In the genomic region with DNA sequence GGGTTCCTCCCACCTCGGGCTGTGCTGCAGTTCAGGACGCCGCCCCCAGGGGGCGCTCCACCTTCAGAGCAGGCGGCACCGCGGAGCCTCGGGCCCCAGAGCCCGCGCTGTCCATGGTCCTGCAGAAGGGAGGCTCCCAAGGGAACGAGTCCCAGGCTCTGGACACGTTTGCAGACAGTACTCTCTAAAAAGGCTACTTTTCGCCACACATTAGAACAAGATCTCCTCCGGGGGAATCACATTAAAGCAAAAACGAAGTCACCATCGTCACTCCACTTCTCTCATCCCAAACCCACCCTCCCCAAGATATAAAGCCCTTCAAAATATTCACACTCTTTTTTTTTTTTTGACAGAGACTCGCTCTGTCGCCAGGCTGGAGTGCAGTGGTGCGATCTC, we compare ENCODE assay signal across 8 cellular contexts. TPM values are rescaled to one million over a fixed set of nuclear protein-coding genes. Genes with fewer than 3 reads are reported as not detected.
A peak's percentile ranks its signal among the peaks of the same experiment; 100 is the strongest.
DNase-seq lines count a peak whose midpoint lies in the region; TF ChIP-seq lines count a peak whose summit lies in the region.

No MANE protein-coding gene starts in this region.

- H3K4me3 Mint-ChIP-seq in Calu3 (ENCODE audit: low read depth, unreplicated experiment) = no peak overlapping the region

- no TSS peak for BruUV-seq in Calu3 (replicated peaks; lab: Mats Ljungman, UMichigan)

- H3K36me3 Mint-ChIP-seq in Calu3 (ENCODE audit: insufficient read depth, unreplicated experiment) = no peaks in the 10 kb centered on the region

- TF ChIP-seq CTCF in Calu3 (IDR thresholded peaks at IDR 0.05; ENCODE audit: unreplicated experiment) (peak; percentile 99), adrenal gland (IDR thresholded peaks at IDR 0.05) (peak; percentile 91 to 99 (median 96)), right atrium auricular region (IDR thresholded peaks at IDR 0.05) (peak; percentile 80 to 95), retinal pigment epithelial cell (conservative IDR thresholded peaks at IDR 0.05; ENCODE audit: low read depth, low read length) (peak; percentile 97)

- no peaks in the 10 kb centered on the region for H3K9me3 ChIP-seq in adrenal gland (replicated peaks in 1 of 3)
- no peaks in the 10 kb centered on the region for H3K9me3 ChIP-seq in right atrium auricular region

- H3K9me3 Mint-ChIP-seq in Calu3 (ENCODE audit: low read depth, unreplicated experiment) = no peaks in the 10 kb centered on the region

- WGBS in adrenal gland, 4 donors = 6 to 12% (median 10%) methylated on average over 9 to 19 of the region's 19 CpGs

- H3K4me1 Mint-ChIP-seq in Calu3 (ENCODE audit: low read depth, unreplicated experiment) = no peaks in the 10 kb centered on the region

- no peak for TF ChIP-seq POLR2A in adrenal gland (IDR thresholded peaks at IDR 0.05)

- H3K36me3 ChIP-seq in adrenal gland (replicated peaks in 1 of 2) = no peaks in the 10 kb centered on the region
- no peaks in the 10 kb centered on the region for H3K36me3 ChIP-seq in right atrium auricular region

- H3K27ac ChIP-seq in adrenal gland = no peak overlapping the region
- no peak overlapping the region for H3K27ac ChIP-seq in right atrium auricular region

- H3K27ac Mint-ChIP-seq in Calu3 (ENCODE audit: unreplicated experiment) = no peak overlapping the region

- intact Hi-C loops in Calu3 (cut with micrococcal nuclease; ENCODE audit: unreplicated experiment) = loop anchor here (1.0 kb wide), 1 partner anchor 235 kb away; no protein-coding TSS in a partner anchor
- intact Hi-C loops in adrenal gland (cut with DNase I) = no loop called here

- H3K4me1 ChIP-seq in adrenal gland (replicated peaks in 1 of 2) (no peaks in the 10 kb centered on the region), right atrium auricular region (peaks cover 0 to 4% of the 10 kb centered on the region in 2 donors)

- H3K4me3 ChIP-seq in adrenal gland = no peak overlapping the region
- H3K4me3 ChIP-seq in right atrium auricular region = no peak overlapping the region
- H3K4me3 ChIP-seq in retinal pigment epithelial cell (ENCODE audit: low read length) = no peak overlapping the region

- peaks cover 80% of the 10 kb centered on the region for H3K27me3 Mint-ChIP-seq in Calu3 (ENCODE audit: unreplicated experiment)

- CTCF ChIA-PET in Calu3 (lab: Charles Lee) = interaction anchor here (0.6 to 2.2 kb wide), 9 partner anchors 14 to 356 kb away, joined by 3 to 25 read pairs (median 4); partner anchors contain the start of gene ZNF175

- H3K27me3 ChIP-seq in adrenal gland = no peaks in the 10 kb centered on the region
- peaks cover 0 to 5% of the 10 kb centered on the region in 2 donors for H3K27me3 ChIP-seq in right atrium auricular region

- peak; percentile 97 for DNase-seq in Calu3
- peak; percentile 70 for DNase-seq in HPDE6-E6E7 (ENCODE audit: extremely low spot score)
- DNase-seq in T-helper 1 cell = peak; percentile 59 to 77 (median 70)
- DNase-seq in adrenal gland = peak; percentile 81 to 93 (median 89)
- peak; percentile 64 for DNase-seq in right atrium auricular region (ENCODE audit: low spot score)
- DNase-seq in retinal pigment epithelial cell (ENCODE audit: low read depth) = no peak
- DNase-seq in DMS153 (lab: John Stamatoyannopoulos, UW) = no peak
- DNase-seq in DMS153 treated with DMSO at 0.1 percent for 48 hours (lab: John Stamatoyannopoulos, UW; ENCODE audit: unreplicated experiment) = no peak

RNA-seq across cellular contexts. Expression of gene SIGLEC10, which starts 4.6 kb away (rescaled TPM):
- total RNA-seq in Calu3 (2022) (not detected in 2 replicates), adrenal gland (10 to 100 TPM in 7 of 8 donors, 1 to 10 TPM in 1; 2.5 to 70.7 (median 24.8) TPM), right atrium auricular region (1 to 10 TPM in 1 of 2 donors, under 1 TPM in 1; 0.22 to 7.7 TPM)
- 10 to 100 TPM in 2 of 3 donors, 1 to 10 TPM in 1; 9.7 to 19.1 (median 11.7) TPM for polyA plus RNA-seq in adrenal gland

RNA-seq across cellular contexts. Expression of gene C19orf84, which starts 31.7 kb away (rescaled TPM):
- total RNA-seq in Calu3 (2022) (not detected in 2 replicates), adrenal gland (under 1 TPM in 1 of 8 donors, not detected in 7; 0.41 TPM), right atrium auricular region (not detected)
- under 1 TPM in 1 of 3 donors, not detected in 2; 0.10 TPM for polyA plus RNA-seq in adrenal gland

RNA-seq across cellular contexts. Expression of gene LIM2, which starts 34.3 kb away (rescaled TPM):
- total RNA-seq in Calu3 (2022) (not detected in 2 replicates), adrenal gland (not detected), right atrium auricular region (not detected)
- not detected for polyA plus RNA-seq in adrenal gland

RNA-seq across cellular contexts. Expression of gene SIGLEC8, which starts 36.2 kb away (rescaled TPM):
- total RNA-seq in Calu3 (2022) (not detected in 2 replicates), adrenal gland (10 to 100 TPM in 3 of 8 donors, 1 to 10 TPM in 5; 1.5 to 34.0 (median 9.4) TPM), right atrium auricular region (under 1 TPM; 0.08 to 0.26 TPM)
- polyA plus RNA-seq in adrenal gland = 1 to 10 TPM; 1.1 to 3.0 (median 2.4) TPM

RNA-seq across cellular contexts. Expression of gene NKG7, which starts 49.6 kb away (rescaled TPM):
- total RNA-seq in Calu3 (2022) = not detected in 2 replicates
- total RNA-seq in adrenal gland = 1 to 10 TPM; 1.1 to 5.9 (median 2.8) TPM
- polyA plus RNA-seq in adrenal gland = 1 to 10 TPM; 1.2 to 5.1 (median 3.6) TPM
- 1 to 10 TPM; 1.4 to 1.8 TPM for total RNA-seq in right atrium auricular region

Comparison
In these comparisons a context has a peak if more than half of its experiments do, and no peak if none do; other contexts are left out.
1. DNase-seq: peak in Calu3 (single experiment), HPDE6-E6E7 (single experiment), T-helper 1 cell (5 of 5), adrenal gland (7 of 7) and right atrium auricular region (single experiment); none in retinal pigment epithelial cell (single experiment), DMS153 (single experiment) and DMS153 treated with DMSO at 0.1 percent for 48 hours (single experiment).
2. Peak in every context shown above with its lines, with median percentiles within 50 percentile points of each other: CTCF ChIP-seq.